In genomic region chr3:43950775-43951174, GRCh38 we compare ENCODE assay signal across 19 cellular contexts.
DNase-seq lines count a peak whose midpoint lies in the region; ATAC-seq and TF ChIP-seq lines count a peak whose summit lies in the region.
"Had no signal": no experiment of that assay in that cellular context is flagged by ENCODE, and none has a peak within 500 bp of the region (broad histone marks: within the 10 kb centered on the region; RNA-seq: fewer than 3 reads in every experiment).

No MANE protein-coding gene starts in this region.

- no peak overlapping the region for H3K27ac Mint-ChIP-seq in activated naive CD4-positive, alpha-beta T cell treated with anti-CD3 and anti-CD28 coated beads for 36 hours
- H3K27ac Mint-ChIP-seq: CD8-positive, alpha-beta memory T cell had no signal

- H3K4me1 Mint-ChIP-seq in activated naive CD4-positive, alpha-beta T cell treated with anti-CD3 and anti-CD28 coated beads for 36 hours (ENCODE audit: low read depth) = peaks cover 7% of the 10 kb centered on the region
- H3K4me1 Mint-ChIP-seq: CD8-positive, alpha-beta memory T cell had no signal

- peaks cover 24% of the 10 kb centered on the region for H3K27me3 Mint-ChIP-seq in activated naive CD4-positive, alpha-beta T cell treated with anti-CD3 and anti-CD28 coated beads for 36 hours (ENCODE audit: low read depth)

- H2AFZ ChIP-seq in Karpas-422 (ENCODE audit: low read length) (no peak overlapping the region), OCI-LY3 (ENCODE audit: low read depth, low read length) (no peak overlapping the region)

- no peaks in the 10 kb centered on the region for H3K9me2 ChIP-seq in Karpas-422 (replicated peaks; ENCODE audit: insufficient read depth, low read length)

- H3K36me3 Mint-ChIP-seq in activated naive CD4-positive, alpha-beta T cell treated with anti-CD3 and anti-CD28 coated beads for 36 hours (ENCODE audit: low read depth) = no peaks in the 10 kb centered on the region

- CTCF ChIA-PET in activated naive CD4-positive, alpha-beta T cell treated with anti-CD3 and anti-CD28 coated beads for 36 hours (lab: Charles Lee) = no interaction called here

- H4K20me1 ChIP-seq in Karpas-422 (ENCODE audit: insufficient read depth, low read depth, low read length) (no peaks in the 10 kb centered on the region), OCI-LY3 (ENCODE audit: insufficient read depth, low read length) (no peaks in the 10 kb centered on the region)

- TF ChIP-seq CTCF in OCI-LY3 (IDR thresholded peaks at IDR 0.05; ENCODE audit: low read depth, low read length) = no peak
- no peak for TF ChIP-seq CTCF in mucosa of descending colon (IDR thresholded peaks at IDR 0.05)
- TF ChIP-seq CTCF in lower lobe of right lung (IDR thresholded peaks at IDR 0.05) = no peak

- H3K4me2 ChIP-seq in Karpas-422 (ENCODE audit: low read depth, low read length, poor library complexity, severe bottlenecking) (peak overlapping the region; percentile 20), OCI-LY3 (ENCODE audit: low read length) (peak overlapping the region; percentile 19)
- H3K4me2 ChIP-seq: KMS-11 had no signal

- no peaks in the 10 kb centered on the region for H3K36me3 ChIP-seq in Karpas-422 (ENCODE audit: insufficient read depth, low read length)
- H3K36me3 ChIP-seq in OCI-LY3 (replicated peaks; ENCODE audit: low read depth, low read length) = no peaks in the 10 kb centered on the region
- H3K36me3 ChIP-seq in mucosa of descending colon (ENCODE audit: low read depth) = no peaks in the 10 kb centered on the region
- H3K36me3 ChIP-seq in lower lobe of right lung = no peaks in the 10 kb centered on the region
- H3K36me3 ChIP-seq: MG63, SJSA1 had no signal

- no peaks in the 10 kb centered on the region for H3K9me3 Mint-ChIP-seq in activated naive CD4-positive, alpha-beta T cell treated with anti-CD3 and anti-CD28 coated beads for 36 hours
- H3K9me3 Mint-ChIP-seq: CD8-positive, alpha-beta memory T cell had no signal

- H3K27ac ChIP-seq in Karpas-422 (ENCODE audit: low read length) (no peak overlapping the region), OCI-LY3 (ENCODE audit: low read length) (no peak overlapping the region), lower lobe of right lung (no peak overlapping the region)
- H3K27ac ChIP-seq: KMS-11, SJSA1 had no signal

- H3K4me1 ChIP-seq in Karpas-422 (ENCODE audit: low read length) (peaks cover 85% of the 10 kb centered on the region), OCI-LY3 (ENCODE audit: low read length) (peaks cover 81% of the 10 kb centered on the region), mucosa of descending colon (ENCODE audit: low read depth) (peaks cover 10% of the 10 kb centered on the region), lower lobe of right lung (no peaks in the 10 kb centered on the region)
- H3K4me1 ChIP-seq: SJSA1 had no signal

- H3K4me3 ChIP-seq in Karpas-422 (ENCODE audit: low read length) = no peak overlapping the region
- H3K4me3 ChIP-seq in OCI-LY3 (ENCODE audit: low read length) = no peak overlapping the region
- H3K4me3 ChIP-seq in mucosa of descending colon = no peak overlapping the region
- H3K4me3 ChIP-seq in lower lobe of right lung = no peak overlapping the region
- H3K4me3 ChIP-seq: MG63, SJSA1 had no signal

- peak; percentile 31 for DNase-seq in activated naive CD4-positive, alpha-beta T cell treated with anti-CD3 and anti-CD28 coated beads for 36 hours
- no peak for DNase-seq in activated naive CD4-positive, alpha-beta T cell (lab: John Stamatoyannopoulos, UW)
- no peak for DNase-seq in Karpas-422
- DNase-seq in mucosa of descending colon = no peak
- DNase-seq in lower lobe of right lung = no peak
- DNase-seq in hypothalamus (lab: John Stamatoyannopoulos, UW) = no peak
- DNase-seq: C1 segment of cervical spinal cord; CD8-positive, alpha-beta memory T cell; DMS79; GOT3; MG63; NCI-H1048; NCI-H1436 treated with DMSO at 0.1 percent for 48 hours; NCI-H2029 treated with DMSO at 0.1 percent for 48 hours had no signal

- no peaks in the 10 kb centered on the region for H3K79me2 ChIP-seq in Karpas-422 (ENCODE audit: low read length)
- H3K79me2 ChIP-seq in OCI-LY3 (ENCODE audit: low read length) = no peaks in the 10 kb centered on the region

- intact Hi-C loops in activated naive CD4-positive, alpha-beta T cell treated with anti-CD3 and anti-CD28 coated beads for 36 hours (cut with micrococcal nuclease) = no loop called here
- intact Hi-C loops in mucosa of descending colon (cut with DNase I, micrococcal nuclease) = no loop called here
- intact Hi-C loops in lower lobe of right lung (cut with DNase I) = no loop called here

- no peak overlapping the region for H3K4me3 Mint-ChIP-seq in activated naive CD4-positive, alpha-beta T cell treated with anti-CD3 and anti-CD28 coated beads for 36 hours
- H3K4me3 Mint-ChIP-seq: CD8-positive, alpha-beta memory T cell had no signal

- H3K27me3 ChIP-seq in Karpas-422 (ENCODE audit: low read length) (no peaks in the 10 kb centered on the region), OCI-LY3 (ENCODE audit: low read depth, low read length) (peaks cover 11% of the 10 kb centered on the region; the same call in 1 of the 2 replicates), lower lobe of right lung (ENCODE audit: low read depth) (peaks cover 15% of the 10 kb centered on the region)
- H3K27me3 ChIP-seq: MG63, SJSA1 had no signal

- H3K9ac ChIP-seq in Karpas-422 (ENCODE audit: low read length) (no peak overlapping the region), OCI-LY3 (ENCODE audit: low read length) (no peak overlapping the region)
- H3K9ac ChIP-seq: KMS-11 had no signal

- no peaks in the 10 kb centered on the region for H3K9me3 ChIP-seq in Karpas-422 (ENCODE audit: low read length)
- H3K9me3 ChIP-seq in OCI-LY3 (ENCODE audit: insufficient read depth, low read length) = no peaks in the 10 kb centered on the region
- no peaks in the 10 kb centered on the region for H3K9me3 ChIP-seq in mucosa of descending colon
- H3K9me3 ChIP-seq in lower lobe of right lung = no peaks in the 10 kb centered on the region
- H3K9me3 ChIP-seq: MG63, SJSA1 had no signal

- ATAC-seq in mucosa of descending colon = peak; percentile 27
- ATAC-seq in lower lobe of right lung = no peak
- no peak for ATAC-seq in HG03521 (IDR thresholded peaks at IDR 0.05; ENCODE audit: unreplicated experiment)
- ATAC-seq: Panc1 had no signal
